ENCODE assay signal across 1 cellular context in genomic region chr6:157323114-157323923, GRCh38.
TF ChIP-seq lines count a peak whose summit lies in the region.

TSS of gene TMEM242 (minus strand) at chr6:157323519. CDS start at chr6:157323499, 20 bp downstream.

TF ChIP-seq in GM12878, 131 proteins besides CTCF, POLR2A, EP300 and RAD21 (continued from another document and continues in another):
- peak; percentile 57 for TF ChIP-seq MAX (IDR thresholded peaks at IDR 0.05; ENCODE audit: low read depth, low read length)
- TF ChIP-seq WRNIP1 (IDR thresholded peaks at IDR 0.05; ENCODE audit: borderline replicate concordance, low read depth, low read length), result peak; percentile 97
- TF ChIP-seq BHLHE40 (IDR thresholded peaks at IDR 0.05; ENCODE audit: borderline replicate concordance in 1 of 2, low read depth in 2 of 2, low read length in 1 of 2), result peak; percentile 36 to 63; a peak in 2 of 4 replicates
- TF ChIP-seq BACH1 (IDR thresholded peaks at IDR 0.05; ENCODE audit: borderline replicate concordance), result peak; percentile 65; the same call in 1 of the 2 replicates
- peak; percentile 87 for TF ChIP-seq CREM (IDR thresholded peaks at IDR 0.05; ENCODE audit: low read depth)
- peak in 1 of 2 experiments; percentile 95; a peak in 2 of 3 replicates for TF ChIP-seq EGR1 (IDR thresholded peaks at IDR 0.05; ENCODE audit: borderline replicate concordance in 1 of 2, low read depth in 2 of 2, low read length in 2 of 2)
- TF ChIP-seq IRF3 (IDR thresholded peaks at IDR 0.05), result peak; percentile 38; the same call in 1 of the 2 replicates
- no peak for TF ChIP-seq RAD51 (IDR thresholded peaks at IDR 0.05)
- TF ChIP-seq, protein P1, sequence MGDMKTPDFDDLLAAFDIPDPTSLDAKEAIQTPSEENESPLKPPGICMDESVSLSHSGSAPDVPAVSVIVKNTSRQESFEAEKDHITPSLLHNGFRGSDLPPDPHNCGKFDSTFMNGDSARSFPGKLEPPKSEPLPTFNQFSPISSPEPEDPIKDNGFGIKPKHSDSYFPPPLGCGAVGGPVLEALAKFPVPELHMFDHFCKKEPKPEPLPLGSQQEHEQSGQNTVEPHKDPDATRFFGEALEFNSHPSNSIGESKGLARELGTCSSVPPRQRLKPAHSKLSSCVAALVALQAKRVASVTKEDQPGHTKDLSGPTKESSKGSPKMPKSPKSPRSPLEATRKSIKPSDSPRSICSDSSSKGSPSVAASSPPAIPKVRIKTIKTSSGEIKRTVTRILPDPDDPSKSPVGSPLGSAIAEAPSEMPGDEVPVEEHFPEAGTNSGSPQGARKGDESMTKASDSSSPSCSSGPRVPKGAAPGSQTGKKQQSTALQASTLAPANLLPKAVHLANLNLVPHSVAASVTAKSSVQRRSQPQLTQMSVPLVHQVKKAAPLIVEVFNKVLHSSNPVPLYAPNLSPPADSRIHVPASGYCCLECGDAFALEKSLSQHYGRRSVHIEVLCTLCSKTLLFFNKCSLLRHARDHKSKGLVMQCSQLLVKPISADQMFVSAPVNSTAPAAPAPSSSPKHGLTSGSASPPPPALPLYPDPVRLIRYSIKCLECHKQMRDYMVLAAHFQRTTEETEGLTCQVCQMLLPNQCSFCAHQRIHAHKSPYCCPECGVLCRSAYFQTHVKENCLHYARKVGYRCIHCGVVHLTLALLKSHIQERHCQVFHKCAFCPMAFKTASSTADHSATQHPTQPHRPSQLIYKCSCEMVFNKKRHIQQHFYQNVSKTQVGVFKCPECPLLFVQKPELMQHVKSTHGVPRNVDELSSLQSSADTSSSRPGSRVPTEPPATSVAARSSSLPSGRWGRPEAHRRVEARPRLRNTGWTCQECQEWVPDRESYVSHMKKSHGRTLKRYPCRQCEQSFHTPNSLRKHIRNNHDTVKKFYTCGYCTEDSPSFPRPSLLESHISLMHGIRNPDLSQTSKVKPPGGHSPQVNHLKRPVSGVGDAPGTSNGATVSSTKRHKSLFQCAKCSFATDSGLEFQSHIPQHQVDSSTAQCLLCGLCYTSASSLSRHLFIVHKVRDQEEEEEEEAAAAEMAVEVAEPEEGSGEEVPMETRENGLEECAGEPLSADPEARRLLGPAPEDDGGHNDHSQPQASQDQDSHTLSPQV (IDR thresholded peaks at IDR 0.05), result 0 out of 2 replicates have a peak, but pooled peaks have one; percentile 5
- no peak for TF ChIP-seq NR2C2 (IDR thresholded peaks at IDR 0.05; ENCODE audit: borderline replicate concordance, control insufficient read depth, insufficient read length, low read depth)
- 0 out of 2 replicates have a peak, but pooled peaks have one; percentile 11 for TF ChIP-seq BRCA1 (IDR thresholded peaks at IDR 0.05; ENCODE audit: low read depth, low read length)
- TF ChIP-seq ASH2L (IDR thresholded peaks at IDR 0.05; ENCODE audit: borderline replicate concordance, low read depth), result 0 out of 2 replicates have a peak, but pooled peaks have one; percentile 67
- TF ChIP-seq, protein P2, sequence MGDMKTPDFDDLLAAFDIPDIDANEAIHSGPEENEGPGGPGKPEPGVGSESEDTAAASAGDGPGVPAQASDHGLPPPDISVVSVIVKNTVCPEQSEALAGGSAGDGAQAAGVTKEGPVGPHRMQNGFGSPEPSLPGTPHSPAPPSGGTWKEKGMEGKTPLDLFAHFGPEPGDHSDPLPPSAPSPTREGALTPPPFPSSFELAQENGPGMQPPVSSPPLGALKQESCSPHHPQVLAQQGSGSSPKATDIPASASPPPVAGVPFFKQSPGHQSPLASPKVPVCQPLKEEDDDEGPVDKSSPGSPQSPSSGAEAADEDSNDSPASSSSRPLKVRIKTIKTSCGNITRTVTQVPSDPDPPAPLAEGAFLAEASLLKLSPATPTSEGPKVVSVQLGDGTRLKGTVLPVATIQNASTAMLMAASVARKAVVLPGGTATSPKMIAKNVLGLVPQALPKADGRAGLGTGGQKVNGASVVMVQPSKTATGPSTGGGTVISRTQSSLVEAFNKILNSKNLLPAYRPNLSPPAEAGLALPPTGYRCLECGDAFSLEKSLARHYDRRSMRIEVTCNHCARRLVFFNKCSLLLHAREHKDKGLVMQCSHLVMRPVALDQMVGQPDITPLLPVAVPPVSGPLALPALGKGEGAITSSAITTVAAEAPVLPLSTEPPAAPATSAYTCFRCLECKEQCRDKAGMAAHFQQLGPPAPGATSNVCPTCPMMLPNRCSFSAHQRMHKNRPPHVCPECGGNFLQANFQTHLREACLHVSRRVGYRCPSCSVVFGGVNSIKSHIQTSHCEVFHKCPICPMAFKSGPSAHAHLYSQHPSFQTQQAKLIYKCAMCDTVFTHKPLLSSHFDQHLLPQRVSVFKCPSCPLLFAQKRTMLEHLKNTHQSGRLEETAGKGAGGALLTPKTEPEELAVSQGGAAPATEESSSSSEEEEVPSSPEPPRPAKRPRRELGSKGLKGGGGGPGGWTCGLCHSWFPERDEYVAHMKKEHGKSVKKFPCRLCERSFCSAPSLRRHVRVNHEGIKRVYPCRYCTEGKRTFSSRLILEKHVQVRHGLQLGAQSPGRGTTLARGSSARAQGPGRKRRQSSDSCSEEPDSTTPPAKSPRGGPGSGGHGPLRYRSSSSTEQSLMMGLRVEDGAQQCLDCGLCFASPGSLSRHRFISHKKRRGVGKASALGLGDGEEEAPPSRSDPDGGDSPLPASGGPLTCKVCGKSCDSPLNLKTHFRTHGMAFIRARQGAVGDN (IDR thresholded peaks at IDR 0.05), result peak; percentile 47; the same call in 1 of the 2 replicates
- TF ChIP-seq SMC3 (IDR thresholded peaks at IDR 0.05; ENCODE audit: borderline replicate concordance, low read length), result no peak; the same call in 1 of the 2 replicates
- TF ChIP-seq, protein P3, sequence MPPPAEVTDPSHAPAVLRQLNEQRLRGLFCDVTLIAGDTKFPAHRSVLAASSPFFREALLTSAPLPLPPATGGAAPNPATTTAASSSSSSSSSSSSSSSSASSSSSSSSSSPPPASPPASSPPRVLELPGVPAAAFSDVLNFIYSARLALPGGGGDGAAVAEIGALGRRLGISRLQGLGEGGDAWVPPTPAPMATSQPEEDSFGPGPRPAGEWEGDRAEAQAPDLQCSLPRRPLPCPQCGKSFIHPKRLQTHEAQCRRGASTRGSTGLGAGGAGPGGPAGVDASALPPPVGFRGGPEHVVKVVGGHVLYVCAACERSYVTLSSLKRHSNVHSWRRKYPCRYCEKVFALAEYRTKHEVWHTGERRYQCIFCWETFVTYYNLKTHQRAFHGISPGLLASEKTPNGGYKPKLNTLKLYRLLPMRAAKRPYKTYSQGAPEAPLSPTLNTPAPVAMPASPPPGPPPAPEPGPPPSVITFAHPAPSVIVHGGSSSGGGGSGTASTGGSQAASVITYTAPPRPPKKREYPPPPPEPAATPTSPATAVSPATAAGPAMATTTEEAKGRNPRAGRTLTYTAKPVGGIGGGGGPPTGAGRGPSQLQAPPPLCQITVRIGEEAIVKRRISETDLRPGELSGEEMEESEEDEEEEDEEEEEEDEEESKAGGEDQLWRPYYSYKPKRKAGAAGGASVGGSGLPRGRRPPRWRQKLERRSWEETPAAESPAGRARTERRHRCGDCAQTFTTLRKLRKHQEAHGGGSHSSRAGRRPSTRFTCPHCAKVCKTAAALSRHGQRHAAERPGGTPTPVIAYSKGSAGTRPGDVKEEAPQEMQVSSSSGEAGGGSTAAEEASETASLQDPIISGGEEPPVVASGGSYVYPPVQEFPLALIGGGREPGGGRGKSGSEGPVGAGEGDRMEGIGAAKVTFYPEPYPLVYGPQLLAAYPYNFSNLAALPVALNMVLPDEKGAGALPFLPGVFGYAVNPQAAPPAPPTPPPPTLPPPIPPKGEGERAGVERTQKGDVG (CRISPR knock-in tag; IDR thresholded peaks at IDR 0.05), result no peak
- TF ChIP-seq IKZF2 (IDR thresholded peaks at IDR 0.05), result peak; percentile 60 to 71; a peak in 3 of 4 replicates
- TF ChIP-seq ZBTB11 (CRISPR knock-in tag; IDR thresholded peaks at IDR 0.05), result peak; percentile 97
- TF ChIP-seq ATF7 (IDR thresholded peaks at IDR 0.05; ENCODE audit: low read depth), result peak; percentile 45; the same call in 1 of the 2 replicates
- TF ChIP-seq POU2F2 (IDR thresholded peaks at IDR 0.05; ENCODE audit: borderline replicate concordance, low read depth, low read length), result peak; percentile 88; the same call in 2 of the 3 replicates
- peak; percentile 86 for TF ChIP-seq NKRF (conservative IDR thresholded peaks at IDR 0.05)
- TF ChIP-seq YBX1 (IDR thresholded peaks at IDR 0.05), result no peak
- no peak for TF ChIP-seq NRF1 (conservative IDR thresholded peaks at IDR 0.05; ENCODE audit: low read depth, low read length)
- no peak for TF ChIP-seq HDAC6 (IDR thresholded peaks at IDR 0.05; ENCODE audit: unreplicated experiment)
- TF ChIP-seq ZSCAN29 (IDR thresholded peaks at IDR 0.05), result peak; percentile 73; the same call in 1 of the 2 replicates
- TF ChIP-seq, protein P4, sequence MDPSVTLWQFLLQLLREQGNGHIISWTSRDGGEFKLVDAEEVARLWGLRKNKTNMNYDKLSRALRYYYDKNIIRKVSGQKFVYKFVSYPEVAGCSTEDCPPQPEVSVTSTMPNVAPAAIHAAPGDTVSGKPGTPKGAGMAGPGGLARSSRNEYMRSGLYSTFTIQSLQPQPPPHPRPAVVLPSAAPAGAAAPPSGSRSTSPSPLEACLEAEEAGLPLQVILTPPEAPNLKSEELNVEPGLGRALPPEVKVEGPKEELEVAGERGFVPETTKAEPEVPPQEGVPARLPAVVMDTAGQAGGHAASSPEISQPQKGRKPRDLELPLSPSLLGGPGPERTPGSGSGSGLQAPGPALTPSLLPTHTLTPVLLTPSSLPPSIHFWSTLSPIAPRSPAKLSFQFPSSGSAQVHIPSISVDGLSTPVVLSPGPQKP (IDR thresholded peaks at IDR 0.05; ENCODE audit: low read depth, low read length), result peak; percentile 55; the same call in 1 of the 2 replicates
- peak; percentile 71 for TF ChIP-seq TCF12 (IDR thresholded peaks at IDR 0.05; ENCODE audit: low read depth, low read length)
- TF ChIP-seq MEF2A (IDR thresholded peaks at IDR 0.05; ENCODE audit: insufficient read depth, low read depth, low read length), result peak; percentile 76; the same call in 1 of the 2 replicates
- TF ChIP-seq SRF (IDR thresholded peaks at IDR 0.05; ENCODE audit: low read depth in 2 of 2, low read length in 2 of 2), result peak in 1 of 2 experiments; percentile 93; a peak in 2 of 4 replicates
- TF ChIP-seq, protein P5, sequence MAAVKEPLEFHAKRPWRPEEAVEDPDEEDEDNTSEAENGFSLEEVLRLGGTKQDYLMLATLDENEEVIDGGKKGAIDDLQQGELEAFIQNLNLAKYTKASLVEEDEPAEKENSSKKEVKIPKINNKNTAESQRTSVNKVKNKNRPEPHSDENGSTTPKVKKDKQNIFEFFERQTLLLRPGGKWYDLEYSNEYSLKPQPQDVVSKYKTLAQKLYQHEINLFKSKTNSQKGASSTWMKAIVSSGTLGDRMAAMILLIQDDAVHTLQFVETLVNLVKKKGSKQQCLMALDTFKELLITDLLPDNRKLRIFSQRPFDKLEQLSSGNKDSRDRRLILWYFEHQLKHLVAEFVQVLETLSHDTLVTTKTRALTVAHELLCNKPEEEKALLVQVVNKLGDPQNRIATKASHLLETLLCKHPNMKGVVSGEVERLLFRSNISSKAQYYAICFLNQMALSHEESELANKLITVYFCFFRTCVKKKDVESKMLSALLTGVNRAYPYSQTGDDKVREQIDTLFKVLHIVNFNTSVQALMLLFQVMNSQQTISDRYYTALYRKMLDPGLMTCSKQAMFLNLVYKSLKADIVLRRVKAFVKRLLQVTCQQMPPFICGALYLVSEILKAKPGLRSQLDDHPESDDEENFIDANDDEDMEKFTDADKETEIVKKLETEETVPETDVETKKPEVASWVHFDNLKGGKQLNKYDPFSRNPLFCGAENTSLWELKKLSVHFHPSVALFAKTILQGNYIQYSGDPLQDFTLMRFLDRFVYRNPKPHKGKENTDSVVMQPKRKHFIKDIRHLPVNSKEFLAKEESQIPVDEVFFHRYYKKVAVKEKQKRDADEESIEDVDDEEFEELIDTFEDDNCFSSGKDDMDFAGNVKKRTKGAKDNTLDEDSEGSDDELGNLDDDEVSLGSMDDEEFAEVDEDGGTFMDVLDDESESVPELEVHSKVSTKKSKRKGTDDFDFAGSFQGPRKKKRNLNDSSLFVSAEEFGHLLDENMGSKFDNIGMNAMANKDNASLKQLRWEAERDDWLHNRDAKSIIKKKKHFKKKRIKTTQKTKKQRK (IDR thresholded peaks at IDR 0.05; ENCODE audit: low read depth, low read length), result no peak
